8 cellular contexts compared by ENCODE assay signal in the genomic region with DNA sequence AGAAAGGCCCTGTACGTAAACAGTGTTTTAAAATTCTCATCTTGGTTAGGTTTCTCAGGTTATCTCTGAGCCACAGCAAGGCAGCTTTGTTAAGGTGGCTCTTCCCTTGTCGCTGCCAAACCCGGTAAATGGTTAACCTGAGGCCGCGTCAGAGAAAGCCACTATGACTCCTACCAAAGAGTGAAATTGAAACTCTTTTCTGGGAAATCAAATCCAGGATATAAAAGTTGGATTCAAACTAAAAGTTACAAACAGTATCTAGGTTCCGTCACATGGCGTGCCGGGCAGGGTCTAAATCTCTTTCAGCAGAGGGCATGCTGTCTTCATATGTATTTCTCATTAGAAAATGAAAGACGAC. TPM values are rescaled to one million over a fixed set of nuclear protein-coding genes. Genes with fewer than 3 reads are reported as not detected.
DNase-seq lines count a peak whose midpoint lies in the region; ATAC-seq and TF ChIP-seq lines count a peak whose summit lies in the region.

No MANE protein-coding gene starts in this region.

- H3K4me3 Mint-ChIP-seq in MCF 10A (ENCODE audit: unreplicated experiment): peak overlapping the region; percentile 95

- peak overlapping the region; percentile 90 for H3K27ac ChIP-seq in SK-N-MC

- H3K4me3 ChIP-seq in SK-N-MC: peak overlapping the region; percentile 98

- ATAC-seq in GM19035 (IDR thresholded peaks at IDR 0.05; ENCODE audit: unreplicated experiment): peak; percentile 44
- ATAC-seq in HG03280 (IDR thresholded peaks at IDR 0.05; ENCODE audit: unreplicated experiment): peak; percentile 43

- peak; percentile 13 for TF ChIP-seq CTCF in MCF 10A (IDR thresholded peaks at IDR 0.05; ENCODE audit: unreplicated experiment)

- DNase-seq in AML-193 (lab: John Stamatoyannopoulos, UW) (peak; percentile 55 to 66), SK-N-MC (ENCODE audit: low read depth, low spot score) (no peak), MCF 10A (ENCODE audit: unreplicated experiment) (peak; percentile 57), kidney glomerular epithelial cell (lab: John Stamatoyannopoulos, UW) (peak; percentile 84), KBM-7 (no peak)
- peak; percentile 73 for DNase-seq in stimulated activated CD4-positive, alpha-beta T cell treated with anti-CD3 and anti-CD28 coated beads, Interleukin-1b, Interleukin-23, amount 100 ng/mL, for 48 hours

- H3K9me3 ChIP-seq in SK-N-MC (ENCODE audit: low read depth, low read length): no peaks in the 10 kb centered on the region

- peaks cover 3% of the 10 kb centered on the region; the same call in 1 of the 2 replicates for H3K36me3 ChIP-seq in SK-N-MC (ENCODE audit: insufficient read depth, low read length)

- no peaks in the 10 kb centered on the region for H3K9me3 Mint-ChIP-seq in MCF 10A (ENCODE audit: unreplicated experiment)

- H3K27me3 Mint-ChIP-seq in MCF 10A (ENCODE audit: insufficient read depth, unreplicated experiment): no peaks in the 10 kb centered on the region

- peak overlapping the region; percentile 99 for H3K9ac ChIP-seq in SK-N-MC (ENCODE audit: insufficient read length)

- H3K36me3 Mint-ChIP-seq in MCF 10A (ENCODE audit: insufficient read depth, unreplicated experiment): peaks cover 12% of the 10 kb centered on the region

- H3K27ac Mint-ChIP-seq in MCF 10A (ENCODE audit: low read depth, unreplicated experiment): peak overlapping the region; percentile 99

- peaks cover 9% of the 10 kb centered on the region for H3K4me1 Mint-ChIP-seq in MCF 10A (ENCODE audit: insufficient read depth, unreplicated experiment)

- intact Hi-C loops in MCF 10A (cut with micrococcal nuclease): loop anchor here (1.0 to 10.0 kb wide), 9 partner anchors 115 to 1475 kb away; a partner anchor contains a TSS

- CTCF ChIA-PET in MCF 10A (lab: Yijun Ruan, JAX): interaction anchor here (0.5 to 6.1 kb wide), 10 partner anchors 26 to 704 kb away, joined by 3 to 78 read pairs (median 4); a partner anchor contains a TSS

- in situ Hi-C loops in KBM-7 (cut with MboI; ENCODE audit: low pct_unique_long_range_greater_than_20kb, low sequenced_read_pairs): no loop called here

- TSS peak; percentile 82 for BruUV-seq in MCF 10A (replicated peaks; lab: Mats Ljungman, UMichigan)

- POLR2A ChIA-PET in MCF 10A (lab: Yijun Ruan, JAX): interaction anchor here (0.6 to 3.2 kb wide), 22 partner anchors 10 to 1998 kb away, joined by 3 to 39 read pairs (median 5); a partner anchor contains a TSS

RNA-seq across cellular contexts. Expression of a gene that starts 0.4 kb away (rescaled TPM):
- 9.5 and 9.7 TPM in 2 replicates for total RNA-seq in MCF 10A (2022)

Comparison
In these comparisons a context has a peak if more than half of its experiments do, and no peak if none do; other contexts are left out.
1. DNase-seq: peak in AML-193 (2 of 2), MCF 10A (single experiment), kidney glomerular epithelial cell (single experiment) and stimulated activated CD4-positive, alpha-beta T cell treated with anti-CD3 and anti-CD28 coated beads, Interleukin-1b, Interleukin-23, amount 100 ng/mL, for 48 hours (single experiment); none in SK-N-MC (single experiment) and KBM-7 (single experiment).